Comparison of ENCODE assay signal across 9 cellular contexts in genomic region chr11:110294509-110294908, GRCh38. TPM values are rescaled to one million over a fixed set of nuclear protein-coding genes. Genes with fewer than 3 reads are reported as not detected.
DNase-seq lines count a peak whose midpoint lies in the region; ATAC-seq and TF ChIP-seq lines count a peak whose summit lies in the region.
"Had no signal": no experiment of that assay in that cellular context is flagged by ENCODE, and none has a peak within 500 bp of the region (broad histone marks: within the 10 kb centered on the region; RNA-seq: fewer than 3 reads in every experiment).

No MANE protein-coding gene starts in this region.

- H3K9me3 Mint-ChIP-seq in activated naive CD4-positive, alpha-beta T cell treated with anti-CD3 and anti-CD28 coated beads for 36 hours, result no peaks in the 10 kb centered on the region
- H3K9me3 Mint-ChIP-seq in activated naive CD8-positive, alpha-beta T cell treated with anti-CD3 and anti-CD28 coated beads, Interleukin-2, amount 50 U/mL, for 24 hours, result no peaks in the 10 kb centered on the region

- H3K9me3 ChIP-seq in thoracic aorta, result no peaks in the 10 kb centered on the region

- TF ChIP-seq CTCF in kidney epithelial cell (IDR thresholded peaks at IDR 0.05; ENCODE audit: insufficient read depth, low read length, poor library complexity, severe bottlenecking), result no peak
- TF ChIP-seq CTCF in thoracic aorta (IDR thresholded peaks at IDR 0.05), result no peak
- no peak for TF ChIP-seq CTCF in GM10248 (IDR thresholded peaks at IDR 0.05; ENCODE audit: control extremely low read depth, extremely low read depth, low read depth, missing control alignments)

- no peak for DNase-seq in activated naive CD4-positive, alpha-beta T cell treated with anti-CD3 and anti-CD28 coated beads for 36 hours
- DNase-seq in activated naive CD4-positive, alpha-beta T cell treated with anti-CD3 and anti-CD28 coated beads, Interleukin-2, amount 50 U/mL, for 16 hours, result no peak
- no peak for DNase-seq in activated naive CD8-positive, alpha-beta T cell treated with anti-CD3 and anti-CD28 coated beads, Interleukin-2, amount 50 U/mL, for 24 hours
- DNase-seq in kidney epithelial cell (ENCODE audit: low read depth) (no peak), thoracic aorta (ENCODE audit: low spot score) (no peak), HuH-7.5 (ENCODE audit: low spot score) (no peak), GM10248 (ENCODE audit: extremely low spot score) (no peak), NCI-H2196 treated with DMSO at 0.1 percent for 48 hours (lab: John Stamatoyannopoulos, UW; ENCODE audit: unreplicated experiment) (no peak)
- DNase-seq: DND-41 had no signal

- H3K4me3 ChIP-seq in kidney epithelial cell (ENCODE audit: low read depth, low read length) (peak overlapping the region; percentile 67), thoracic aorta (peak overlapping the region; percentile 86)

- CTCF ChIA-PET in activated naive CD4-positive, alpha-beta T cell treated with anti-CD3 and anti-CD28 coated beads for 36 hours (lab: Charles Lee), result interaction anchor here (1.0 kb wide), 1 partner anchor 73 kb away, joined by 3 read pairs; no protein-coding TSS in a partner anchor
- CTCF ChIA-PET in GM10248 (lab: Yijun Ruan, JAX), result interaction anchor here (0.7 to 1.0 kb wide), 2 partner anchors 14 to 28 kb away, joined by 3 read pairs; no protein-coding TSS in a partner anchor

- peaks cover 16 to 34% of the 10 kb centered on the region in 2 donors for H3K4me1 ChIP-seq in thoracic aorta (ENCODE audit: control insufficient read depth in 1 of 2, low read depth in 2 of 2)

- H3K4me3 Mint-ChIP-seq in activated naive CD4-positive, alpha-beta T cell treated with anti-CD3 and anti-CD28 coated beads for 36 hours, result peak overlapping the region; percentile 91
- peak overlapping the region; percentile 92 for H3K4me3 Mint-ChIP-seq in activated naive CD8-positive, alpha-beta T cell treated with anti-CD3 and anti-CD28 coated beads, Interleukin-2, amount 50 U/mL, for 24 hours

- H3K27ac Mint-ChIP-seq in activated naive CD4-positive, alpha-beta T cell treated with anti-CD3 and anti-CD28 coated beads for 36 hours, result no peak overlapping the region
- H3K27ac Mint-ChIP-seq in activated naive CD8-positive, alpha-beta T cell treated with anti-CD3 and anti-CD28 coated beads, Interleukin-2, amount 50 U/mL, for 24 hours, result no peak overlapping the region

- H3K27me3 Mint-ChIP-seq in activated naive CD4-positive, alpha-beta T cell treated with anti-CD3 and anti-CD28 coated beads for 36 hours (ENCODE audit: low read depth), result no peaks in the 10 kb centered on the region
- H3K27me3 Mint-ChIP-seq in activated naive CD8-positive, alpha-beta T cell treated with anti-CD3 and anti-CD28 coated beads, Interleukin-2, amount 50 U/mL, for 24 hours, result no peaks in the 10 kb centered on the region

- H3K36me3 Mint-ChIP-seq in activated naive CD4-positive, alpha-beta T cell treated with anti-CD3 and anti-CD28 coated beads for 36 hours (ENCODE audit: low read depth), result peaks cover 10% of the 10 kb centered on the region
- peaks cover 7% of the 10 kb centered on the region for H3K36me3 Mint-ChIP-seq in activated naive CD8-positive, alpha-beta T cell treated with anti-CD3 and anti-CD28 coated beads, Interleukin-2, amount 50 U/mL, for 24 hours (ENCODE audit: low read depth)

- no peaks in the 10 kb centered on the region for H3K36me3 ChIP-seq in kidney epithelial cell (ENCODE audit: control insufficient read depth, insufficient read depth, low read length)
- H3K36me3 ChIP-seq in thoracic aorta, result no peaks in the 10 kb centered on the region

- POLR2A ChIA-PET in GM10248 (lab: Yijun Ruan, JAX), result interaction anchor here (0.6 kb wide), 1 partner anchor 45 kb away, joined by 5 read pairs; no protein-coding TSS in a partner anchor

- H3K27ac ChIP-seq in thoracic aorta, result no peak overlapping the region

- no peak for ATAC-seq in activated naive CD8-positive, alpha-beta T cell treated with anti-CD3 and anti-CD28 coated beads, Interleukin-2, amount 50 U/mL, for 24 hours
- ATAC-seq in thoracic aorta (ENCODE audit: insufficient number of reproducible peaks, low FRiP score, low read depth), result no peak

- intact Hi-C loops in activated naive CD4-positive, alpha-beta T cell treated with anti-CD3 and anti-CD28 coated beads for 36 hours (cut with micrococcal nuclease), result no loop called here

- H3K27me3 ChIP-seq in kidney epithelial cell (ENCODE audit: control insufficient read depth, insufficient read depth, low read length) (no peaks in the 10 kb centered on the region), thoracic aorta (replicated peaks; ENCODE audit: insufficient read depth) (no peaks in the 10 kb centered on the region)

- peaks cover 43% of the 10 kb centered on the region for H3K4me1 Mint-ChIP-seq in activated naive CD4-positive, alpha-beta T cell treated with anti-CD3 and anti-CD28 coated beads for 36 hours (ENCODE audit: low read depth)
- peaks cover 48% of the 10 kb centered on the region for H3K4me1 Mint-ChIP-seq in activated naive CD8-positive, alpha-beta T cell treated with anti-CD3 and anti-CD28 coated beads, Interleukin-2, amount 50 U/mL, for 24 hours

RNA-seq across cellular contexts. Expression of gene RDX, which starts 1.9 kb away (rescaled TPM):
- total RNA-seq in activated naive CD4-positive, alpha-beta T cell treated with anti-CD3 and anti-CD28 coated beads for 36 hours, result 10 to 100 TPM; 35.2 to 37.4 TPM
- total RNA-seq in kidney epithelial cell (39.8 and 46.7 TPM in 2 replicates), thoracic aorta (10 to 100 TPM; 54.4 to 86.8 TPM)
